1 cellular context compared by ENCODE assay signal in genomic region chr2:132615329-132616085, GRCh38.
TF ChIP-seq lines count a peak whose summit lies in the region.

No MANE protein-coding gene starts in this region.

TF ChIP-seq in WTC11, 78 proteins besides CTCF, POLR2A, EP300 and RAD21 (continued from another document):
- no peak for TF ChIP-seq ZNF281 (CRISPR knock-in tag; IDR thresholded peaks at IDR 0.05)
- TF ChIP-seq ATF1 (CRISPR knock-in tag; IDR thresholded peaks at IDR 0.05) = no peak
